ENCODE assay signal across 19 cellular contexts in the genomic region with DNA sequence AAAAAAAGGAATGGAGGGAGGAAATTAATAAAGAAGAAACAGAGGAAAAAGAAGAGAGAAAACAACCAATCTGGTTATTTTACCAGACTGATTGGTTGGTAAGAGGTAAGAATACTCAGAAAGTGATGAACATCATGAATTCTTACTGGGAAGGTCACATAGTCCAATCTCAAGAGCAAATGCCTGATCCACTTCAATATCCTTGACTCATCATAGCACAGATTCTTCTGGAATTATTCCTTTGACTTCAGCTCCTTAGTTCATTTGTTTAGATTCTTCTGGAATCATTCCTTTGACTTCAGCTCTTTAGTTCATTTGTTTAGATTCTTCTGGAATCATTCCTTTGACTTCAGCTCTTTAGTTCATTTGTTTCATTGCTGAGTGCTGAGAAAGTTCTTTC.
"Had no signal": no experiment of that assay in that cellular context is flagged by ENCODE, and none has a peak within 500 bp of the region (broad histone marks: within the 10 kb centered on the region; RNA-seq: fewer than 3 reads in every experiment).

No MANE protein-coding gene starts in this region.

- H3K27ac ChIP-seq: dorsolateral prefrontal cortex, foreskin keratinocyte, neutrophil, sigmoid colon, stomach, thoracic aorta, transverse colon had no signal

- H3K36me3 ChIP-seq: neutrophil, sigmoid colon, stomach, thoracic aorta, transverse colon had no signal

- H3K27me3 ChIP-seq: dorsolateral prefrontal cortex, foreskin keratinocyte, neutrophil, sigmoid colon, stomach, transverse colon had no signal

- H3K4me3 ChIP-seq: dorsolateral prefrontal cortex, mucosa of descending colon, sigmoid colon, stomach, thoracic aorta, transverse colon had no signal

- ATAC-seq: foreskin keratinocyte; left lobe of liver; naive thymus-derived CD8-positive, alpha-beta T cell had no signal

- H3K9me3 ChIP-seq: mucosa of descending colon, neutrophil, sigmoid colon, stomach, thoracic aorta, transverse colon had no signal

- DNase-seq: cortex of kidney; dorsolateral prefrontal cortex; effector CD8-positive, alpha-beta T cell; foreskin keratinocyte; head of caudate nucleus; hippocampal formation; islet precursor cell; mammary epithelial cell; naive thymus-derived CD8-positive, alpha-beta T cell; sigmoid colon; stimulated activated CD4-positive, alpha-beta T cell treated with anti-CD3 and anti-CD28 coated beads, Interleukin-12 subunit alpha, Interleukin-12 subunit beta, amount 100 ng/mL, for 4 hours; stimulated activated naive CD4-positive, alpha-beta T cell; stomach; substantia nigra had no signal

- H3K4me1 ChIP-seq: sigmoid colon, stomach, transverse colon had no signal
